ENCODE assay signal across 1 cellular context in genomic region chr22:44385781-44386180, GRCh38.
TF ChIP-seq lines count a peak whose summit lies in the region.

No MANE protein-coding gene starts in this region.

TF ChIP-seq in HepG2, 621 proteins besides CTCF, POLR2A, EP300 and RAD21 (continued from another document):
- no peak for TF ChIP-seq PPARG (CRISPR knock-in tag; conservative IDR thresholded peaks at IDR 0.05)
- TF ChIP-seq MXD4 (CRISPR knock-in tag; IDR thresholded peaks at IDR 0.05): no peak
- TF ChIP-seq ZNF430 (CRISPR knock-in tag; IDR thresholded peaks at IDR 0.05): no peak
- TF ChIP-seq RAD51 (IDR thresholded peaks at IDR 0.05; ENCODE audit: borderline replicate concordance): no peak
- TF ChIP-seq GPBP1L1 (CRISPR knock-in tag; IDR thresholded peaks at IDR 0.05): no peak
- no peak for TF ChIP-seq ZNF407 (CRISPR knock-in tag; IDR thresholded peaks at IDR 0.05; ENCODE audit: not compliant biosample characterization)
- no peak for TF ChIP-seq ATF1 (CRISPR knock-in tag; IDR thresholded peaks at IDR 0.05)
